In genomic region chr3:105679951-105680350, GRCh38 we compare ENCODE assay signal across 25 cellular contexts.
"Had no signal": no experiment of that assay in that cellular context is flagged by ENCODE, and none has a peak within 500 bp of the region (broad histone marks: within the 10 kb centered on the region; RNA-seq: fewer than 3 reads in every experiment).

No MANE protein-coding gene starts in this region.

- H3K4me1 Mint-ChIP-seq: stimulated activated memory B cell treated with anti-CD40 and anti-IgM and Interleukin-4, amounts not matched to agents 10 μg/mL and 1 μg/mL and 100 μg/mL, for 72 hours had no signal

- H3K4me3 ChIP-seq: esophagus squamous epithelium, left lung, ovary, psoas muscle, sigmoid colon, spleen, testis, tibial artery had no signal

- H3K4me1 ChIP-seq: esophagus squamous epithelium, left lung, psoas muscle, sigmoid colon, spleen, testis had no signal

- H3K27ac ChIP-seq: esophagus squamous epithelium, left lung, ovary, psoas muscle, sigmoid colon, spleen, testis, tibial artery had no signal

- H3K27ac Mint-ChIP-seq: mesothelial cell of epicardium; naive thymus-derived CD4-positive, alpha-beta T cell; stimulated activated memory B cell treated with anti-CD40 and anti-IgM and Interleukin-4, amounts not matched to agents 10 μg/mL and 1 μg/mL and 100 μg/mL, for 72 hours; type B pancreatic cell had no signal

- H3K4me3 Mint-ChIP-seq: effector memory CD8-positive, alpha-beta T cell; mesothelial cell of epicardium; naive thymus-derived CD4-positive, alpha-beta T cell; stimulated activated memory B cell treated with anti-CD40 and anti-IgM and Interleukin-4, amounts not matched to agents 10 μg/mL and 1 μg/mL and 100 μg/mL, for 72 hours; type B pancreatic cell had no signal

- H3K9me3 Mint-ChIP-seq: effector memory CD8-positive, alpha-beta T cell; mesothelial cell of epicardium; stimulated activated memory B cell treated with anti-CD40 and anti-IgM and Interleukin-4, amounts not matched to agents 10 μg/mL and 1 μg/mL and 100 μg/mL, for 72 hours; type B pancreatic cell had no signal

- H3K36me3 ChIP-seq: ovary had no signal

- H3K27me3 ChIP-seq: esophagus squamous epithelium, left lung, ovary, sigmoid colon, spleen, testis, tibial artery had no signal

- ATAC-seq: effector memory CD8-positive, alpha-beta T cell; left lung; naive thymus-derived CD4-positive, alpha-beta T cell; psoas muscle; right cardiac atrium; stimulated activated memory B cell treated with anti-CD40 and anti-IgM and Interleukin-4, amounts not matched to agents 10 μg/mL and 1 μg/mL and 100 μg/mL, for 72 hours; stimulated activated naive CD8-positive, alpha-beta T cell treated with anti-CD3 and anti-CD28 coated beads, Interleukin-15, Interleukin-2, amounts not matched to agents 100 U/mL and 50 U/mL, for 24 hours had no signal

- DNase-seq: cortex of kidney; effector memory CD8-positive, alpha-beta T cell; erythroblast; esophagus squamous epithelium; foreskin melanocyte; hypothalamus; kidney; mesenchymal stem cell; naive thymus-derived CD4-positive, alpha-beta T cell; occipital lobe; ovary; psoas muscle; right cardiac atrium; sigmoid colon; spleen; stimulated activated CD4-positive, alpha-beta T cell treated with anti-CD3 and anti-CD28 coated beads, Interleukin-4, amount 100 ng/mL, for 4 hours; stimulated activated naive CD8-positive, alpha-beta T cell treated with anti-CD3 and anti-CD28 coated beads, Interleukin-15, Interleukin-2, amounts not matched to agents 100 U/mL and 50 U/mL, for 24 hours; substantia nigra; testis; tibial artery had no signal

- FAIRE-seq: endometrium, kidney had no signal

- H3K9me3 ChIP-seq: esophagus squamous epithelium, left lung, ovary, psoas muscle, sigmoid colon, spleen, testis, tibial artery had no signal

- H3K27me3 Mint-ChIP-seq: effector memory CD8-positive, alpha-beta T cell; naive thymus-derived CD4-positive, alpha-beta T cell; stimulated activated memory B cell treated with anti-CD40 and anti-IgM and Interleukin-4, amounts not matched to agents 10 μg/mL and 1 μg/mL and 100 μg/mL, for 72 hours; type B pancreatic cell had no signal
